ENCODE assay signal across 1 cellular context in genomic region chr2:55099878-55100820, GRCh38.
A peak's percentile ranks its signal among the peaks of the same experiment; 100 is the strongest.
TF ChIP-seq lines count a peak whose summit lies in the region.

No MANE protein-coding gene starts in this region.

TF ChIP-seq in H1, 55 proteins besides CTCF, POLR2A, EP300 and RAD21 (continued from another document):
- TF ChIP-seq CBX5 (IDR thresholded peaks at IDR 0.05; ENCODE audit: low read depth, low read length): no peak
- TF ChIP-seq, protein P1, sequence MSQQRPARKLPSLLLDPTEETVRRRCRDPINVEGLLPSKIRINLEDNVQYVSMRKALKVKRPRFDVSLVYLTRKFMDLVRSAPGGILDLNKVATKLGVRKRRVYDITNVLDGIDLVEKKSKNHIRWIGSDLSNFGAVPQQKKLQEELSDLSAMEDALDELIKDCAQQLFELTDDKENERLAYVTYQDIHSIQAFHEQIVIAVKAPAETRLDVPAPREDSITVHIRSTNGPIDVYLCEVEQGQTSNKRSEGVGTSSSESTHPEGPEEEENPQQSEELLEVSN (IDR thresholded peaks at IDR 0.05): no peak
- peak; percentile 59; the same call in 1 of the 2 replicates for TF ChIP-seq CEBPB (IDR thresholded peaks at IDR 0.05; ENCODE audit: low read depth, low read length)
